In genomic region chr21:45318146-45318555, GRCh38 we compare ENCODE assay signal across 13 cellular contexts. TPM values are rescaled to one million over a fixed set of nuclear protein-coding genes. Genes with fewer than 3 reads are reported as not detected.
DNase-seq lines count a peak whose midpoint lies in the region; ATAC-seq, FAIRE-seq and TF ChIP-seq lines count a peak whose summit lies in the region.
"Had no signal": no experiment of that assay in that cellular context is flagged by ENCODE, and none has a peak within 500 bp of the region (broad histone marks: within the 10 kb centered on the region; RNA-seq: fewer than 3 reads in every experiment).

No MANE protein-coding gene starts in this region.

- TF ChIP-seq EP300 in stomach (IDR thresholded peaks at IDR 0.05): no peak

- ATAC-seq in lung (ENCODE audit: insufficient read depth, low FRiP score) (no peak), GM19351 (IDR thresholded peaks at IDR 0.05; ENCODE audit: unreplicated experiment) (no peak)

- WGBS in lung, 2 donors: 81 to 93% methylated on average over 7 of the region's 7 CpGs
- WGBS in stomach, 5 donors: 75 to 90% (median 85%) methylated on average over 5 to 7 of the region's 7 CpGs

- intact Hi-C loops in dorsolateral prefrontal cortex (cut with DNase I) (no loop called here), stomach (cut with DNase I; ENCODE audit: low total_unique reads) (no loop called here)

- H3K36me3 ChIP-seq in HUES48 (ENCODE audit: control insufficient read depth, insufficient read depth, low read length): no peaks in the 10 kb centered on the region
- H3K36me3 ChIP-seq in lung (ENCODE audit: control insufficient read depth in 2 of 2, insufficient read depth in 2 of 2, low read length in 2 of 2): no peaks in the 10 kb centered on the region
- H3K36me3 ChIP-seq in stomach: no peaks in the 10 kb centered on the region

- no peak for TF ChIP-seq POLR2A in stomach (IDR thresholded peaks at IDR 0.05)

- H3K9ac ChIP-seq in HUES48 (ENCODE audit: low read depth, low read length): no peak overlapping the region

- H3K4me3 ChIP-seq in HUES48 (ENCODE audit: low read depth, low read length) (no peak overlapping the region), dorsolateral prefrontal cortex (no peak overlapping the region), lung (no peak overlapping the region), stomach (no peak overlapping the region)

- H3K27ac ChIP-seq in HUES48 (ENCODE audit: low read depth, low read length): peak overlapping the region; percentile 89
- H3K27ac ChIP-seq in dorsolateral prefrontal cortex: peak overlapping the region in 36 of 59 donors; percentile 6 to 86 (median 56)
- H3K27ac ChIP-seq in lung (ENCODE audit: low read depth in 1 of 2, low read length in 1 of 2): peak overlapping the region; percentile 1 to 93
- H3K27ac ChIP-seq in stomach: peak overlapping the region; percentile 61 to 81 (median 80)

- no peaks in the 10 kb centered on the region for H3K27me3 ChIP-seq in HUES48 (ENCODE audit: control insufficient read depth, insufficient read depth, low read length)
- peaks cover 0 to 33% (median 5%) of the 10 kb centered on the region in 45 donors for H3K27me3 ChIP-seq in dorsolateral prefrontal cortex
- H3K27me3 ChIP-seq in lung (ENCODE audit: control insufficient read depth, insufficient read depth): no peaks in the 10 kb centered on the region
- peaks cover 0 to 10% (median 0%) of the 10 kb centered on the region in 3 donors for H3K27me3 ChIP-seq in stomach

- TF ChIP-seq CTCF in dorsolateral prefrontal cortex (IDR thresholded peaks at IDR 0.05 in 54 of 56, conservative IDR thresholded peaks at IDR 0.05 in 2 of 56; ENCODE audit: low read depth in 1 of 56, partially characterized antibody in 56 of 56) (no peak), lung (IDR thresholded peaks at IDR 0.05; ENCODE audit: control extremely low read depth, extremely low read depth) (no peak), stomach (IDR thresholded peaks at IDR 0.05) (no peak)

- H3K4me1 ChIP-seq in HUES48 (ENCODE audit: control insufficient read depth, insufficient read depth, low read length): peaks cover 9% of the 10 kb centered on the region; the same call in 1 of the 2 replicates
- peaks cover 6 to 26% of the 10 kb centered on the region in 2 donors for H3K4me1 ChIP-seq in lung (ENCODE audit: control insufficient read depth in 2 of 2, insufficient read depth in 2 of 2, low read length in 2 of 2)
- peaks cover 30 to 59% (median 41%) of the 10 kb centered on the region in 4 donors for H3K4me1 ChIP-seq in stomach

- H3K9me3 ChIP-seq in HUES48 (ENCODE audit: control insufficient read depth, insufficient read depth, low read length) (no peaks in the 10 kb centered on the region), lung (ENCODE audit: control insufficient read depth in 2 of 2, insufficient read depth in 1 of 2, low read length in 1 of 2) (no peaks in the 10 kb centered on the region), stomach (no peaks in the 10 kb centered on the region)

- FAIRE-seq in RCC 7860 (lab: Jason Lieb, UNC): no peak
- FAIRE-seq: GM18507, TTC549 had no signal

- DNase-seq in dorsolateral prefrontal cortex (peak in 3 of 10 donors; percentile 17 to 27 (median 18)), lung (ENCODE audit: low spot score) (no peak), stomach (no peak), RCC 7860 (ENCODE audit: low spot score) (no peak), DMS153 treated with DMSO at 0.1 percent for 48 hours (lab: John Stamatoyannopoulos, UW; ENCODE audit: unreplicated experiment) (no peak), D341Med (ENCODE audit: low spot score) (no peak)
- DNase-seq: activated naive CD4-positive, alpha-beta T cell treated with anti-CD3 and anti-CD28 coated beads, Interleukin-2, amount 50 U/mL, for 16 hours; NCI-H1105; stimulated activated CD8-positive, alpha-beta memory T cell treated with anti-CD3 and anti-CD28 coated beads, Interleukin-4, amount 100 ng/mL, for 48 hours had no signal

RNA-seq across cellular contexts. Expression of gene POFUT2, which starts 30.5 kb away (rescaled TPM):
- total RNA-seq in dorsolateral prefrontal cortex: 10 to 100 TPM; 13.5 to 37.4 (median 20.5) TPM
- 10 to 100 TPM; 34.1 to 35.7 TPM for total RNA-seq in lung
- 10 to 100 TPM; 17.9 to 18.1 TPM for polyA plus RNA-seq in lung
- total RNA-seq in stomach: 10 to 100 TPM; 19.2 to 34.2 (median 29.3) TPM
- 10 to 100 TPM in 1 of 3 donors, 1 to 10 TPM in 2; 7.4 to 15.9 (median 9.5) TPM for polyA plus RNA-seq in stomach
